8 cellular contexts compared by ENCODE assay signal in the genomic region with DNA sequence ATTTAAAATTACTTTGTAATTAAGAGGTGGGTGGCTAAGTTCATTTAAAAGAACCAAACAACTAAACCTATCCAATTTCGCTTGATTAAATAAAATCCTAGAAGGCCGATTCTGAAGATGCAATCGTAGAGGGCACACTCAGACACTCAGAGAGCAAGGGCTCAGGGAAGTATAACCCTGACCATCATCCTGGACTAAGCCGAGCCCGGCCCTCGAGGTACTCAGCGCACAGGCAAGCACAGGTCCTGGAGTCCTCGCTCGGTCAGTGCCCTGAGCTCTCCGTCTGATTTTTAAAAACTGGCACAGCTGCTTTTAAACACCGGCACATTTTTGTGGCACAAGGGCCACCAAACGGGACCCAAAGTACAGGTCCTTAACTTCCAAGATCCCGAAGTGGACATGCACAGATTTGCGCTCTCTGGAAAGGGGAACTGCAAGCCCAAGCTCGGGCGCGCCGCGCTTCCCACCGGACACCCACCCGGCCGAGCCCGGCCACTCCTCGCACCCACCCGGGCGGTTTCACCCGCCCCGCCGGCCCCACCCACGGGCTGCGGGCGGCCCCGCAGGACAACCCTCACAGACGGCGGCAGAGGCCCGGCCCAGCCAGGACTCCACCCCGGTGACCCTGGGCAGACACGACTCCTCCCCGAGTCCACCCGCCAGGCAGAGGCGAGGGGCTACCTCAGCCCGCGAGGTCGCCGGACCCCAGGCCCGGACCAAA.
DNase-seq lines count a peak whose midpoint lies in the region; ATAC-seq and TF ChIP-seq lines count a peak whose summit lies in the region.
"Not testable (repeated sequence)": the region's sequence is repeated elsewhere in the genome, so short reads cannot be mapped to it uniquely, and the experiment has no call there.

No MANE protein-coding gene starts in this region.

- not testable (repeated sequence) for H3K36me3 Mint-ChIP-seq in CD4-positive, alpha-beta T cell (ENCODE audit: low read depth); activated naive CD4-positive, alpha-beta T cell treated with anti-CD3 and anti-CD28 coated beads, Interleukin-2, amount 50 U/mL, for 24 hours

- H3K27me3 Mint-ChIP-seq in CD4-positive, alpha-beta T cell; activated naive CD4-positive, alpha-beta T cell treated with anti-CD3 and anti-CD28 coated beads, Interleukin-2, amount 50 U/mL, for 24 hours: not testable (repeated sequence)

- not testable (repeated sequence) for H3K27ac ChIP-seq in CD4-positive, alpha-beta T cell (ENCODE audit: low read depth, low read length)

- peak in 6 of 10 experiments; percentile 10 to 41 (median 15) for DNase-seq in CD4-positive, alpha-beta T cell
- DNase-seq in RPMI7951 (ENCODE audit: low read depth) (peak; percentile 52), fibroblast of mammary gland (ENCODE audit: low read depth) (peak; percentile 7)
- peak; percentile 28 for DNase-seq in stimulated activated CD8-positive, alpha-beta memory T cell treated with anti-CD3 and anti-CD28 coated beads, Interleukin-12 subunit alpha, Interleukin-12 subunit beta, amount 100 ng/mL, for 4 hours (ENCODE audit: low read depth)

- ATAC-seq in CD4-positive, alpha-beta T cell (ENCODE audit: poor library complexity), result peak; percentile 24
- peak; percentile 39 for ATAC-seq in GM21367 (IDR thresholded peaks at IDR 0.05; ENCODE audit: unreplicated experiment)
- ATAC-seq in HG03103 (IDR thresholded peaks at IDR 0.05; ENCODE audit: low read depth, unreplicated experiment), result peak; percentile 26

- not testable (repeated sequence) for H3K27me3 ChIP-seq in CD4-positive, alpha-beta T cell (ENCODE audit: control insufficient read depth, insufficient read depth, low read length); mononuclear cell (ENCODE audit: insufficient read depth, low read length)

- not testable (repeated sequence) for H3K4me1 Mint-ChIP-seq in CD4-positive, alpha-beta T cell (ENCODE audit: low read depth)
- peaks cover 12% of the 10 kb centered on the region for H3K4me1 Mint-ChIP-seq in activated naive CD4-positive, alpha-beta T cell treated with anti-CD3 and anti-CD28 coated beads, Interleukin-2, amount 50 U/mL, for 24 hours

- intact Hi-C loops in CD4-positive, alpha-beta T cell (cut with DNase I, micrococcal nuclease), result not testable (repeated sequence)

- H3K4me3 ChIP-seq in fibroblast of mammary gland (ENCODE audit: control insufficient read depth, low read depth, low read length), result peak overlapping the region; percentile 49
- peak overlapping the region; percentile 78 for H3K4me3 ChIP-seq in mononuclear cell (ENCODE audit: low read length)

- H3K27ac Mint-ChIP-seq in CD4-positive, alpha-beta T cell; activated naive CD4-positive, alpha-beta T cell treated with anti-CD3 and anti-CD28 coated beads, Interleukin-2, amount 50 U/mL, for 24 hours: not testable (repeated sequence)

- H3K9me3 Mint-ChIP-seq in CD4-positive, alpha-beta T cell; activated naive CD4-positive, alpha-beta T cell treated with anti-CD3 and anti-CD28 coated beads, Interleukin-2, amount 50 U/mL, for 24 hours: not testable (repeated sequence)

- POLR2A ChIA-PET in CD4-positive, alpha-beta T cell (lab: Charles Lee), result not testable (repeated sequence)

- CTCF ChIA-PET in CD4-positive, alpha-beta T cell (lab: Charles Lee), result not testable (repeated sequence)

- H3K9me3 ChIP-seq in CD4-positive, alpha-beta T cell (ENCODE audit: control insufficient read depth, low read length); mononuclear cell (ENCODE audit: low read depth, low read length): not testable (repeated sequence)

- not testable (repeated sequence) for H3K4me3 Mint-ChIP-seq in CD4-positive, alpha-beta T cell
- peak overlapping the region; percentile 60 for H3K4me3 Mint-ChIP-seq in activated naive CD4-positive, alpha-beta T cell treated with anti-CD3 and anti-CD28 coated beads, Interleukin-2, amount 50 U/mL, for 24 hours

- not testable (repeated sequence) for TF ChIP-seq CTCF in CD4-positive, alpha-beta T cell (IDR thresholded peaks at IDR 0.05); fibroblast of mammary gland (conservative IDR thresholded peaks at IDR 0.05; ENCODE audit: control insufficient read depth, insufficient read depth, low read depth, low read length)

- H3K4me1 ChIP-seq in mononuclear cell (ENCODE audit: insufficient read depth, low read length), result not testable (repeated sequence)
